14 cellular contexts compared by ENCODE assay signal in the genomic region with DNA sequence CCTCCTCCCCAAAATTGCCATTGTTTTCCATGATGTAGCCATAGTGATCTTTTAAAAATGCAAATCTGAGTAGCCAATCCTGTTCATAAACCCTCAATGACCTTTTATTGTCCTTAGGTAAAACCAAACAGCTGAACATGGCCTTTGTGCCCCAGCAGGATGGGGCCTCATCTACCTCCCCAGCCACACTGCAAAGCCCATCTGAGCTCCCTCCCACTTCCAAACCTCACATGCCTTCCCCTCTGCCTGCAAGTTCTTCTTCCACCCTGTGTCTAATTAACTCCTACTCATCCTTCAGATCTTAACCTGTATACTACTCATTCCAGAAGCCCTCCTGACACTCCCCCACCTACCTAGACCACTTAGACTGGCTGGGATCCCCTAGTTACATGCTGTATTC.
DNase-seq lines count a peak whose midpoint lies in the region; ATAC-seq and TF ChIP-seq lines count a peak whose summit lies in the region.
"Had no signal": no experiment of that assay in that cellular context is flagged by ENCODE, and none has a peak within 500 bp of the region (broad histone marks: within the 10 kb centered on the region; RNA-seq: fewer than 3 reads in every experiment).

No MANE protein-coding gene starts in this region.

- no peak overlapping the region for H3K4me3 ChIP-seq in neuronal stem cell (ENCODE audit: low read length in 2 of 2)
- no peak overlapping the region for H3K4me3 ChIP-seq in endodermal cell (ENCODE audit: low read length)
- H3K4me3 ChIP-seq: BLaER1 treated with 17β-estradiol and CSF1 and Interleukin-3, amounts not matched to agents 10 nM and 100 nM had no signal

- no peak overlapping the region for H2BK120ac ChIP-seq in neuronal stem cell (ENCODE audit: low read depth, low read length)

- H3K4me3 Mint-ChIP-seq in stimulated activated naive CD8-positive, alpha-beta T cell treated with anti-CD3 and anti-CD28 coated beads, Interleukin-15, amount 100 ng/mL, for 72 hours = no peak overlapping the region
- H3K4me3 Mint-ChIP-seq in nephron (peak overlapping the region in 1 of 3 experiments; percentile 35), endodermal cell (no peak overlapping the region)
- H3K4me3 Mint-ChIP-seq: B cell; CD8-positive, alpha-beta T cell had no signal

- no peak overlapping the region for H3K4me2 ChIP-seq in neuronal stem cell (ENCODE audit: insufficient read depth, low read length, poor library complexity, severe bottlenecking)
- H3K4me2 ChIP-seq: BLaER1 treated with 17β-estradiol and CSF1 and Interleukin-3, amounts not matched to agents 10 nM and 100 nM had no signal

- H3K27ac ChIP-seq in neuronal stem cell (replicated peaks; ENCODE audit: low read length) (no peak overlapping the region), endodermal cell (ENCODE audit: low read depth, low read length) (no peak overlapping the region)
- H3K27ac ChIP-seq: BLaER1 treated with 17β-estradiol and CSF1 and Interleukin-3, amounts not matched to agents 10 nM and 100 nM had no signal

- no peak overlapping the region for H2AFZ ChIP-seq in neuronal stem cell (ENCODE audit: low read length)

- H4K91ac ChIP-seq in neuronal stem cell (ENCODE audit: low read depth, low read length, poor library complexity) = no peak overlapping the region

- H3K36me3 ChIP-seq in neuronal stem cell (replicated peaks in 1 of 2; ENCODE audit: control insufficient read depth in 2 of 2, insufficient read depth in 2 of 2, low read length in 2 of 2) (no peaks in the 10 kb centered on the region), endodermal cell (ENCODE audit: control insufficient read depth, insufficient read depth, low read length) (no peaks in the 10 kb centered on the region)
- H3K36me3 ChIP-seq: BLaER1 treated with 17β-estradiol and CSF1 and Interleukin-3, amounts not matched to agents 10 nM and 100 nM had no signal

- no peak overlapping the region for H2AK5ac ChIP-seq in neuronal stem cell (ENCODE audit: low read depth, low read length)

- H3K79me1 ChIP-seq in neuronal stem cell (ENCODE audit: low read depth, low read length) = no peaks in the 10 kb centered on the region

- H3K27me3 ChIP-seq in neuronal stem cell (ENCODE audit: control insufficient read depth in 3 of 3, insufficient read depth in 3 of 3, low read depth in 1 of 3, low read length in 3 of 3) (no peaks in the 10 kb centered on the region), endodermal cell (ENCODE audit: control insufficient read depth, insufficient read depth, low read length, poor library complexity, severe bottlenecking) (no peaks in the 10 kb centered on the region)
- H3K27me3 ChIP-seq: BLaER1 treated with 17β-estradiol and CSF1 and Interleukin-3, amounts not matched to agents 10 nM and 100 nM had no signal

- no peaks in the 10 kb centered on the region for H3K36me3 Mint-ChIP-seq in nephron (ENCODE audit: low read depth)
- no peaks in the 10 kb centered on the region for H3K36me3 Mint-ChIP-seq in endodermal cell (ENCODE audit: low read depth)
- H3K36me3 Mint-ChIP-seq: CD8-positive, alpha-beta T cell had no signal

- peaks cover 8 to 33% of the 10 kb centered on the region in 2 donors for H3K4me1 ChIP-seq in neuronal stem cell (ENCODE audit: control insufficient read depth in 2 of 2, insufficient read depth in 1 of 2, low read depth in 1 of 2, low read length in 2 of 2)
- H3K4me1 ChIP-seq in endodermal cell (ENCODE audit: control insufficient read depth, insufficient read depth, low read length) = no peaks in the 10 kb centered on the region

- H4K8ac ChIP-seq in neuronal stem cell (ENCODE audit: low read depth, low read length) = no peak overlapping the region

- H3K9me3 ChIP-seq in neuronal stem cell (replicated peaks in 1 of 2; ENCODE audit: control insufficient read depth in 2 of 2, insufficient read depth in 1 of 2, low read depth in 1 of 2, low read length in 2 of 2) (no peaks in the 10 kb centered on the region), endodermal cell (ENCODE audit: control insufficient read depth, low read length) (no peaks in the 10 kb centered on the region)
- H3K9me3 ChIP-seq: BLaER1 treated with 17β-estradiol and CSF1 and Interleukin-3, amounts not matched to agents 10 nM and 100 nM had no signal

- H3K27ac Mint-ChIP-seq in stimulated activated naive CD8-positive, alpha-beta T cell treated with anti-CD3 and anti-CD28 coated beads, Interleukin-15, amount 100 ng/mL, for 72 hours = no peak overlapping the region
- H3K27ac Mint-ChIP-seq in nephron (peak overlapping the region; percentile 89 to 95 (median 93)), endodermal cell (no peak overlapping the region)
- H3K27ac Mint-ChIP-seq: B cell; CD8-positive, alpha-beta T cell had no signal

- H2BK5ac ChIP-seq in neuronal stem cell (ENCODE audit: low read length) = no peak overlapping the region

- H3K9ac ChIP-seq in neuronal stem cell (ENCODE audit: low read depth, low read length, poor library complexity) (no peak overlapping the region), endodermal cell (ENCODE audit: extremely low read depth, low read length, poor library complexity, severe bottlenecking) (no peak overlapping the region)
- H3K9ac ChIP-seq: BLaER1 treated with 17β-estradiol and CSF1 and Interleukin-3, amounts not matched to agents 10 nM and 100 nM had no signal

- peak overlapping the region; percentile 24 for H2BK12ac ChIP-seq in neuronal stem cell (ENCODE audit: low read length)

- H3K9me3 Mint-ChIP-seq in stimulated activated naive CD8-positive, alpha-beta T cell treated with anti-CD3 and anti-CD28 coated beads, Interleukin-15, amount 100 ng/mL, for 72 hours = no peaks in the 10 kb centered on the region
- H3K9me3 Mint-ChIP-seq in nephron (no peaks in the 10 kb centered on the region), endodermal cell (no peaks in the 10 kb centered on the region)
- H3K9me3 Mint-ChIP-seq: CD8-positive, alpha-beta T cell had no signal

- TF ChIP-seq CTCF in nephron (IDR thresholded peaks at IDR 0.05; ENCODE audit: unreplicated experiment in 3 of 3) = no peak
- TF ChIP-seq CTCF in endodermal cell (conservative IDR thresholded peaks at IDR 0.05) = no peak

- DNase-seq in stimulated activated naive CD8-positive, alpha-beta T cell treated with anti-CD3 and anti-CD28 coated beads, Interleukin-15, Interleukin-2, amounts not matched to agents 100 U/mL and 50 U/mL, for 24 hours = no peak
- DNase-seq in stimulated activated naive CD8-positive, alpha-beta T cell treated with anti-CD3 and anti-CD28 coated beads, Interleukin-15, amount 100 ng/mL, for 72 hours = no peak
- DNase-seq in neuronal stem cell (ENCODE audit: low spot score) (no peak), superior temporal gyrus (ENCODE audit: extremely low spot score) (no peak), endodermal cell (no peak)
- DNase-seq: Calu3; CD8-positive, alpha-beta T cell; GF-D8; GOT3; H7 had no signal

- peaks cover 25% of the 10 kb centered on the region for H3K27me3 Mint-ChIP-seq in stimulated activated naive CD8-positive, alpha-beta T cell treated with anti-CD3 and anti-CD28 coated beads, Interleukin-15, amount 100 ng/mL, for 72 hours
- H3K27me3 Mint-ChIP-seq in nephron (ENCODE audit: low read depth) (no peaks in the 10 kb centered on the region), endodermal cell (ENCODE audit: insufficient read depth) (peaks cover 3% of the 10 kb centered on the region)

- no peak overlapping the region for H3K18ac ChIP-seq in neuronal stem cell (ENCODE audit: low read length)

- H3K4ac ChIP-seq in neuronal stem cell (ENCODE audit: low read length) = no peak overlapping the region

- no peak overlapping the region for H2BK15ac ChIP-seq in neuronal stem cell (ENCODE audit: low read length)

- H3K23ac ChIP-seq in neuronal stem cell (ENCODE audit: low read depth, low read length, poor library complexity) = no peak overlapping the region

- no peaks in the 10 kb centered on the region for H3K4me1 Mint-ChIP-seq in stimulated activated naive CD8-positive, alpha-beta T cell treated with anti-CD3 and anti-CD28 coated beads, Interleukin-15, amount 100 ng/mL, for 72 hours
- peaks cover 69% of the 10 kb centered on the region for H3K4me1 Mint-ChIP-seq in nephron
- no peaks in the 10 kb centered on the region for H3K4me1 Mint-ChIP-seq in endodermal cell
- H3K4me1 Mint-ChIP-seq: B cell had no signal

- peak; percentile 52 for ATAC-seq in stimulated activated naive CD8-positive, alpha-beta T cell treated with anti-CD3 and anti-CD28 coated beads, Interleukin-15, Interleukin-2, amounts not matched to agents 100 U/mL and 50 U/mL, for 24 hours
- ATAC-seq in stimulated activated naive CD8-positive, alpha-beta T cell treated with anti-CD3 and anti-CD28 coated beads, Interleukin-15, amount 100 ng/mL, for 72 hours = no peak
- ATAC-seq: CD8-positive, alpha-beta T cell; HCT116 had no signal

- H3K14ac ChIP-seq in neuronal stem cell (ENCODE audit: low read length) = no peak overlapping the region

Comparison
In these comparisons a context has a peak if more than half of its experiments do, and no peak if none do; other contexts are left out.
1. H3K27ac Mint-ChIP-seq: peak in nephron (3 of 3); none in stimulated activated naive CD8-positive, alpha-beta T cell treated with anti-CD3 and anti-CD28 coated beads, Interleukin-15, amount 100 ng/mL, for 72 hours (0 of 2) and endodermal cell (single experiment).